8 cellular contexts compared by ENCODE assay signal in the genomic region with DNA sequence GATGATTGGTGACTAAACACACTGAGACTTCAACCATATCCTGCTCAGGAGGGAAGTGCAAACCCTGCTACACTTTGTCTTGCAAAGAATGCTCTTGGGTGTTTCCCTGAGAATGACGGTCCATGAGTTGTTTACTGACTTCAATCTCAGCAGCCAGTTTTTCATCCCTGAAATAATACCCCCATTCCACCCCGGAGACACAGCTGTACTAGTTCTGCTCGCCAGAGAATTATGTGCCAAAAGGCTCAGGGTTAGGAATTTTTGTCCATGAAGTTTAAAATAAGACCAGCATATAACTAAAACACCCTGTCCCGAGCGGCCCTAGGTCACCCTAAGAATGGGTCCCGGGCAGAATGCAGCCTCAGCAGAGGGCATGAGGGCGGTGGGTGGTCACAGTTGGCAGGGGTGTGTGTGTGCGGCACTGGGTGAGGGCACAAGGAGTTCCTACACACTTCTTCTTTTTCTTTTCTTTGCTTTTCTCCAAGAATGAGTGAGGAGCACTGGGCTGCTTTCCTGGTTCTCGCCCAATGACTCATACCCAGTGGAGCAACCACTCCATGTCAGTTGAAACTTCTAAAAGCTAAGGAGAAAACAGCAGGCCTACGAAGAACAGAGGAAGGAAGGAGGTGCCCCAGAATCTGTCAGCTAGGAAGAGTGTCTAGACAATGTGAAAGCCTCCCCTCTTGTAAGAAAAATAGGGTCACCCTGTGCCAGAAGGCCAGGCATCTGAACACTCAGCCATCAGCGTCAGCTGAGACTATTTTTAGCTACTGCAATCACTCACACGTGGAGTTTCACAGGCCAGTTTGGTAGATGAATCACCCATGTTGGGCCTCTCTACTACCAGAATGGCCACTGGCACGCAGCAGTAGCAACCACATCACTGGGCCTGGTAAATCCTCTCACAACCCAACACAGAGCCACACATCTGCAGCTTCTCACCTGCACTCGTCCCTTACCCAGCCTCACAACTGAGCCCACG.
DNase-seq lines count a peak whose midpoint lies in the region; ATAC-seq and TF ChIP-seq lines count a peak whose summit lies in the region.

No MANE protein-coding gene starts in this region.

- H3K4me3 Mint-ChIP-seq in mesothelial cell of epicardium = no peak overlapping the region

- no peaks in the 10 kb centered on the region for H3K27me3 ChIP-seq in mammary epithelial cell (ENCODE audit: insufficient read depth, low read length)

- intact Hi-C loops in mammary epithelial cell (cut with micrococcal nuclease) = loop anchor here (5.0 kb wide), 1 partner anchor 173 kb away; no protein-coding TSS in a partner anchor

- peaks cover 2% of the 10 kb centered on the region for H3K36me3 ChIP-seq in mammary epithelial cell (ENCODE audit: insufficient read depth, low read length)

- H3K4me1 Mint-ChIP-seq in mesothelial cell of epicardium = peaks cover 25% of the 10 kb centered on the region

- peaks cover 11% of the 10 kb centered on the region for H3K4me1 ChIP-seq in mammary epithelial cell (ENCODE audit: insufficient read depth, low read length)

- in situ Hi-C loops in mammary epithelial cell (cut with MboI; ENCODE audit: low sequenced_read_pairs in 2 of 2) = no loop called here

- peak overlapping the region; percentile 44 for H3K27ac ChIP-seq in mammary epithelial cell (ENCODE audit: insufficient read depth, low read depth, low read length)

- no peak overlapping the region for H3K4me3 ChIP-seq in mammary epithelial cell (replicated peaks in 1 of 3; ENCODE audit: insufficient read depth in 1 of 3, low read depth in 2 of 3, low read length in 3 of 3)

- WGBS in mammary epithelial cell (ENCODE audit: low coverage, missing lambda C conversion rate) = 81% methylated on average over 15 of the region's 15 CpGs

- CTCF ChIA-PET in mammary epithelial cell (lab: Charles Lee; ENCODE audit: low non-redundant PET) = interaction anchor here (0.6 to 0.7 kb wide), 2 partner anchors 155 to 870 kb away, joined by 3 to 4 read pairs; no protein-coding TSS in a partner anchor

- no peaks in the 10 kb centered on the region for H3K9me3 ChIP-seq in mammary epithelial cell (replicated peaks; ENCODE audit: insufficient read depth, low read length)

- TF ChIP-seq CTCF in mammary epithelial cell (conservative IDR thresholded peaks at IDR 0.05 in 1 of 2, IDR thresholded peaks at IDR 0.05 in 1 of 2; ENCODE audit: extremely low read depth in 1 of 2, insufficient read depth in 1 of 2, low read depth in 1 of 2, low read length in 2 of 2) = no peak
- TF ChIP-seq CTCF in mesothelial cell of epicardium (IDR thresholded peaks at IDR 0.05; ENCODE audit: unreplicated experiment) = no peak

- H3K36me3 Mint-ChIP-seq in mesothelial cell of epicardium = peaks cover 54% of the 10 kb centered on the region

- H3K79me2 ChIP-seq in mammary epithelial cell (ENCODE audit: insufficient read depth, low read length) = no peaks in the 10 kb centered on the region

- H3K4me2 ChIP-seq in mammary epithelial cell (ENCODE audit: insufficient read depth, low read depth, low read length) = no peak overlapping the region

- H4K20me1 ChIP-seq in mammary epithelial cell (ENCODE audit: insufficient read depth, low read length) = no peaks in the 10 kb centered on the region

- no TSS peak for BruUV-seq in mammary epithelial cell (replicated peaks; lab: Mats Ljungman, UMichigan)

- H2AFZ ChIP-seq in mammary epithelial cell (ENCODE audit: low read depth, low read length) = peak overlapping the region; percentile 40

- no peak overlapping the region for H3K9ac ChIP-seq in mammary epithelial cell (ENCODE audit: insufficient read depth, low read length)

- H3K9me3 Mint-ChIP-seq in mesothelial cell of epicardium = peaks cover 6% of the 10 kb centered on the region

- DNase-seq in EL = peak; percentile 95
- DNase-seq in HT1080 (ENCODE audit: low read depth) = peak; percentile 94
- peak; percentile 90 for DNase-seq in mammary epithelial cell
- DNase-seq in mesothelial cell of epicardium (ENCODE audit: low spot score in 2 of 2, unreplicated experiment in 2 of 2) = no peak
- DNase-seq in NCI-H2171 treated with DMSO at 0.1 percent for 48 hours (lab: John Stamatoyannopoulos, UW) = no peak
- no peak for DNase-seq in HuH-7 (ENCODE audit: low spot score)
- no peak for DNase-seq in activated effector memory CD4-positive, alpha-beta T cell treated with anti-CD3 and anti-CD28 coated beads, Interleukin-2, amount 50 U/mL, for 16 hours

- dilution Hi-C loops in mammary epithelial cell (cut with HindIII; ENCODE audit: low sequenced_read_pairs) = no loop called here

- no peaks in the 10 kb centered on the region for H3K27me3 Mint-ChIP-seq in mesothelial cell of epicardium (ENCODE audit: low read depth)

- peak; percentile 94 for ATAC-seq in GM21723 (IDR thresholded peaks at IDR 0.05; ENCODE audit: unreplicated experiment)

- H3K27ac Mint-ChIP-seq in mesothelial cell of epicardium = peak overlapping the region; percentile 63

Comparison
In these comparisons a context has a peak if more than half of its experiments do, and no peak if none do; other contexts are left out.
1. DNase-seq: peak in EL (single experiment), HT1080 (single experiment) and mammary epithelial cell (single experiment); none in mesothelial cell of epicardium (0 of 2), NCI-H2171 treated with DMSO at 0.1 percent for 48 hours (single experiment), HuH-7 (single experiment) and activated effector memory CD4-positive, alpha-beta T cell treated with anti-CD3 and anti-CD28 coated beads, Interleukin-2, amount 50 U/mL, for 16 hours (single experiment).